Comparison of ENCODE assay signal across 18 cellular contexts in genomic region chr16:30414159-30414558, GRCh38. TPM values are rescaled to one million over a fixed set of nuclear protein-coding genes. Genes with fewer than 3 reads are reported as not detected.
DNase-seq lines count a peak whose midpoint lies in the region; ATAC-seq and TF ChIP-seq lines count a peak whose summit lies in the region.
"Had no signal": no experiment of that assay in that cellular context is flagged by ENCODE, and none has a peak within 500 bp of the region (broad histone marks: within the 10 kb centered on the region; RNA-seq: fewer than 3 reads in every experiment).

No MANE protein-coding gene starts in this region.

- TF ChIP-seq CTCF in left ventricle myocardium inferior (IDR thresholded peaks at IDR 0.05; ENCODE audit: borderline replicate concordance) = no peak
- no peak for TF ChIP-seq CTCF in RWPE1 (conservative IDR thresholded peaks at IDR 0.05; ENCODE audit: low read depth)

- H3K27me3 ChIP-seq in left ventricle myocardium inferior (ENCODE audit: low read depth) (no peaks in the 10 kb centered on the region), skeletal muscle tissue (ENCODE audit: control insufficient read depth in 3 of 3, insufficient read depth in 3 of 3, low read length in 3 of 3) (no peaks in the 10 kb centered on the region)
- H3K27me3 ChIP-seq: BLaER1, Peyer's patch had no signal

- H3K27ac ChIP-seq in left ventricle myocardium inferior (replicated peaks) (peak overlapping the region; percentile 51), RWPE1 (peak overlapping the region; percentile 41), skeletal muscle tissue (ENCODE audit: low read depth, low read length) (peak overlapping the region; percentile 36)
- H3K27ac ChIP-seq: BLaER1, Peyer's patch had no signal

- CTCF ChIA-PET in RWPE1 (lab: Yijun Ruan, JAX) = no interaction called here

- H3K4me3 ChIP-seq in left ventricle myocardium inferior (no peak overlapping the region), skeletal muscle tissue (ENCODE audit: low read length in 3 of 3) (no peak overlapping the region)
- H3K4me3 ChIP-seq: BLaER1, Peyer's patch had no signal

- H3K36me3 ChIP-seq in left ventricle myocardium inferior = peaks cover 15% of the 10 kb centered on the region
- peaks cover 13 to 18% (median 13%) of the 10 kb centered on the region in 3 donors for H3K36me3 ChIP-seq in skeletal muscle tissue (ENCODE audit: control insufficient read depth in 3 of 3, insufficient read depth in 3 of 3, low read length in 3 of 3)
- H3K36me3 ChIP-seq: Peyer's patch had no signal

- H3K9ac ChIP-seq in skeletal muscle tissue (ENCODE audit: low read depth in 1 of 3, low read length in 3 of 3) = peak overlapping the region in 1 of 3 donors; percentile 33
- H3K9ac ChIP-seq: BLaER1 had no signal

- H3K9me3 ChIP-seq in left ventricle myocardium inferior (replicated peaks) (no peaks in the 10 kb centered on the region), skeletal muscle tissue (ENCODE audit: control insufficient read depth in 3 of 3, low read length in 3 of 3) (no peaks in the 10 kb centered on the region)
- H3K9me3 ChIP-seq: BLaER1, Peyer's patch had no signal

- intact Hi-C loops in left ventricle myocardium inferior (cut with micrococcal nuclease) (no loop called here), left cardiac atrium (cut with DNase I) (no loop called here)

- POLR2A ChIA-PET in RWPE1 (lab: Yijun Ruan, JAX; ENCODE audit: low non-redundant PET) = no interaction called here

- H3K4me1 ChIP-seq in left ventricle myocardium inferior (peaks cover 26% of the 10 kb centered on the region), skeletal muscle tissue (ENCODE audit: control insufficient read depth in 3 of 3, insufficient read depth in 3 of 3, low read length in 3 of 3) (peaks cover 10 to 25% (median 23%) of the 10 kb centered on the region in 3 donors)

- DNase-seq in left ventricle myocardium inferior (no peak), left cardiac atrium (no peak), RWPE1 (ENCODE audit: low spot score) (no peak), kidney tubule cell (ENCODE audit: low spot score) (peak; percentile 60), HuH-7.5 (ENCODE audit: low spot score) (no peak), NCI-H146 treated with DMSO at 0.1 percent for 48 hours (lab: John Stamatoyannopoulos, UW; ENCODE audit: unreplicated experiment) (no peak)
- DNase-seq: CD8-positive, alpha-beta T cell; DMS53; GOT3; Karpas-422; NCI-H1417 treated with DMSO at 0.1 percent for 48 hours; NCI-H1930; NCI-H446 treated with DMSO at 0.1 percent for 48 hours; Peyer's patch had no signal

- no peak for ATAC-seq in left cardiac atrium
- ATAC-seq in HG03378 (IDR thresholded peaks at IDR 0.05; ENCODE audit: unreplicated experiment) = no peak
- ATAC-seq: CD8-positive, alpha-beta T cell; Right ventricle myocardium inferior had no signal

RNA-seq across cellular contexts. Expression of gene ZNF771, which starts 6.8 kb away (rescaled TPM):
- total RNA-seq in left ventricle myocardium inferior = 8.1 TPM
- 1 to 10 TPM; 5.9 to 6.2 TPM for total RNA-seq in left cardiac atrium
- total RNA-seq in skeletal muscle tissue = 5.2 TPM

RNA-seq across cellular contexts. Expression of gene DCTPP1, which starts 15.7 kb away (rescaled TPM):
- total RNA-seq in left ventricle myocardium inferior (31.9 TPM), left cardiac atrium (10 to 100 TPM; 35.1 to 35.5 TPM), skeletal muscle tissue (26.1 TPM)

RNA-seq across cellular contexts. Expression of gene ZNF48, which starts 18.9 kb away (rescaled TPM):
- total RNA-seq in left ventricle myocardium inferior (5.0 TPM), left cardiac atrium (1 to 10 TPM; 5.4 to 6.4 TPM), skeletal muscle tissue (6.3 TPM)

RNA-seq across cellular contexts. Expression of gene SEPHS2, which starts 31.5 kb away (rescaled TPM):
- total RNA-seq in left ventricle myocardium inferior (29.8 TPM), left cardiac atrium (10 to 100 TPM; 32.8 to 44.7 TPM), skeletal muscle tissue (7.3 TPM)

RNA-seq across cellular contexts. Expression of gene SEPTIN1, which starts 31.8 kb away (rescaled TPM):
- 1.3 TPM for total RNA-seq in left ventricle myocardium inferior
- total RNA-seq in left cardiac atrium = 1 to 10 TPM; 2.0 to 3.4 TPM
- 0.52 TPM for total RNA-seq in skeletal muscle tissue
